Comparison of ENCODE assay signal across 22 cellular contexts in the genomic region with DNA sequence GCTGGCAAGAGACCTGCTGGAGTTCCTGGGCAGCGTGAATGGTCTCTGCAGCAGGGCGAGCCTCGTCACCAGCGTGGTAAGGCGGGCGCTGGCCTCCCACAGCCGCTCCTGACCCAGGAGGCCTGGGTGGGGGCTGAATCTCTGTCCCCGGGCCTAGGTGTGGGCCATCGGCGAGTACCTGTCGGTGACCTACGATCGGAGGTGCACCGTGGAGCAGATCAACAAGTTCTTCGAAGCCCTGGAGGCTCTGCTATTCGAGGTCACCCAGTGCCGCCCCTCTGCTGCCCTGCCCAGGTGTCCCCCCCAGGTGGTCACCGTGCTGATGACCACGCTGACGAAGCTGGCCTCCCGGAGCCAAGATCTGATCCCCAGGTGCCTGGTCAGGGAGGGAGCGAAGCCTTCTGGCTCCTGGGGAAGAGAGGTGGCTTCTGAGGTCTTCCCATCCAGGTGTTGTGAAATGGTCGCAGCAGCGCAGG.
"Had no signal": no experiment of that assay in that cellular context is flagged by ENCODE, and none has a peak within 500 bp of the region (broad histone marks: within the 10 kb centered on the region; RNA-seq: fewer than 3 reads in every experiment).

No MANE protein-coding gene starts in this region.

- H3K27me3 Mint-ChIP-seq: memory B cell had no signal

- H3K4me1 Mint-ChIP-seq: memory B cell had no signal

- H3K9me3 Mint-ChIP-seq: memory B cell; natural killer cell; stimulated activated effector memory CD8-positive, alpha-beta T cell treated with anti-CD3 and anti-CD28 coated beads, Interleukin-12 subunit alpha, Interleukin-12 subunit beta, amount 100 ng/mL, for 72 hours had no signal

- H3K9me3 ChIP-seq: gastrocnemius medialis, neutrophil, prostate gland, right atrium auricular region, sigmoid colon, stomach, thyroid gland had no signal

- H3K4me1 ChIP-seq: gastrocnemius medialis, parathyroid adenoma, prostate gland had no signal

- H3K27ac ChIP-seq: coronary artery, epithelial cell of prostate, gastrocnemius medialis, neutrophil, parathyroid adenoma, prostate gland, right atrium auricular region, thyroid gland had no signal

- ATAC-seq: esophagus mucosa; gastrocnemius medialis; natural killer cell; stimulated activated effector memory CD8-positive, alpha-beta T cell treated with anti-CD3 and anti-CD28 coated beads, Interleukin-12 subunit alpha, Interleukin-12 subunit beta, amount 100 ng/mL, for 72 hours had no signal

- H3K4me3 ChIP-seq: coronary artery, gastrocnemius medialis, lung, prostate gland, right atrium auricular region, sigmoid colon, stomach, thyroid gland had no signal

- H3K27me3 ChIP-seq: gastrocnemius medialis, right atrium auricular region, sigmoid colon, stomach, thyroid gland had no signal

- H3K4me3 Mint-ChIP-seq: memory B cell, natural killer cell had no signal

- H3K36me3 Mint-ChIP-seq: natural killer cell had no signal

- H3K27ac Mint-ChIP-seq: memory B cell; stimulated activated effector memory CD8-positive, alpha-beta T cell treated with anti-CD3 and anti-CD28 coated beads, Interleukin-12 subunit alpha, Interleukin-12 subunit beta, amount 100 ng/mL, for 72 hours had no signal

- DNase-seq: dermis blood vessel endothelial cell; foreskin fibroblast; gastrocnemius medialis; head of caudate nucleus; natural killer cell; stimulated activated CD4-positive, alpha-beta T cell treated with anti-CD3 and anti-CD28 coated beads, Interleukin-2, amount 100 ng/mL, for 24 hours; stimulated activated CD4-positive, alpha-beta T cell treated with anti-CD3 and anti-CD28 coated beads, Interleukin-4, amount 100 ng/mL, for 24 hours; stimulated activated naive CD4-positive, alpha-beta T cell treated with Interleukin-2 at 50 U/mL for 16 hours; stomach; thyroid gland; trophoblast cell had no signal
